In the genomic region with DNA sequence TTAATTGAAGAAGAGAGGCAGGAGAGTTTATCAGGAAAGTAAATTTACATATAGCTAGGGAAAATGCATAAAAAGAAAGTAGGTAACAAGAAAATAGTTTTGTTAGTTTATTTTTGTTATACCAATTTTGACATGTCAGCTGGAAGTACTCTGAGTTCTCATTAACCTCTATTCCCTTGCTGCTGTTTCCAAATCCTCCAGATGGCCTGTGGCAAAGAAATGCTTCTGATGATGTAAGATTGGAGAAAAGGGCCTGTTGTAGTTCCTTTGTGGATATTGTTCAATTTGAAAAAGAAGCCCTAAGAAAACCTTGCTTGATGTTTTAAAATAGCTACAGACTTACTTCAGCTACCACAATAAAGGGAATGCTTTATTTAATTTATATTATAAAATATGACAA, we compare ENCODE assay signal across 27 cellular contexts.
DNase-seq lines count a peak whose midpoint lies in the region; ATAC-seq lines count a peak whose summit lies in the region.
"Had no signal": no experiment of that assay in that cellular context is flagged by ENCODE, and none has a peak within 500 bp of the region (broad histone marks: within the 10 kb centered on the region; RNA-seq: fewer than 3 reads in every experiment).

No MANE protein-coding gene starts in this region.

- DNase-seq in NCI-H1694 treated with DMSO at 0.1 percent for 48 hours (lab: John Stamatoyannopoulos, UW): peak; percentile 1
- no peak for DNase-seq in NCI-H1694 (lab: John Stamatoyannopoulos, UW)
- peak; percentile 60 for DNase-seq in amniotic epithelial cell (ENCODE audit: low read depth)
- peak; percentile 43 for DNase-seq in foreskin melanocyte
- DNase-seq in mesenchymal stem cell: peak; percentile 57
- no peak for DNase-seq in activated CD4-positive, alpha-beta T cell treated with anti-CD3 and anti-CD28 coated beads, Interleukin-2, amount 50 U/mL, for 4 hours
- DNase-seq in CD1c-positive myeloid dendritic cell (ENCODE audit: extremely low spot score): no peak
- DNase-seq: activated CD4-positive, alpha-beta memory T cell treated with anti-CD3 and anti-CD28 coated beads for 36 hours; activated CD8-positive, alpha-beta memory T cell treated with anti-CD3 and anti-CD28 coated beads, Interleukin-2, amount 50 U/mL, for 4 hours; Calu3; central memory CD4-positive, alpha-beta T cell; HCEC 1CT; KBM-7; MG63; NCI-H1105 treated with DMSO at 0.1 percent for 48 hours; NCI-H2081; ovary; PC-9; retina; stimulated activated CD4-positive, alpha-beta T cell treated with anti-CD3 and anti-CD28 coated beads, Interleukin-1b, Interleukin-23, amount 100 ng/mL, for 48 hours; stomach; tibial artery had no signal

- H3K14ac ChIP-seq in mesenchymal stem cell (ENCODE audit: low read length in 2 of 2): no peak overlapping the region

- no peak overlapping the region for H2AK5ac ChIP-seq in mesenchymal stem cell (ENCODE audit: low read length, severe bottlenecking)

- H3K79me1 ChIP-seq in mesenchymal stem cell (replicated peaks; ENCODE audit: low read length, poor library complexity, severe bottlenecking): no peaks in the 10 kb centered on the region

- ATAC-seq in GM21723 (IDR thresholded peaks at IDR 0.05; ENCODE audit: unreplicated experiment): no peak

- H3K4me2 ChIP-seq in mesenchymal stem cell (ENCODE audit: low read length, poor library complexity, severe bottlenecking): no peak overlapping the region
- H3K4me2 ChIP-seq: PC-9, smooth muscle cell had no signal

- no peaks in the 10 kb centered on the region for H3K27me3 ChIP-seq in mesenchymal stem cell (ENCODE audit: control insufficient read depth in 1 of 2, insufficient read depth in 1 of 2, low read length in 2 of 2)
- H3K27me3 ChIP-seq: ascending aorta, MG63, ovary, SJSA1, stomach, tibial artery had no signal

- H3K4me3 ChIP-seq in mesenchymal stem cell (ENCODE audit: insufficient read depth in 1 of 2, low read depth in 1 of 2, low read length in 2 of 2): no peak overlapping the region
- H3K4me3 ChIP-seq: ascending aorta, MG63, ovary, PC-9, SJSA1, smooth muscle cell, stomach, tibial artery had no signal

- no peak overlapping the region for H2BK15ac ChIP-seq in mesenchymal stem cell (ENCODE audit: low read depth, poor library complexity, severe bottlenecking)

- no peak overlapping the region for H4K91ac ChIP-seq in mesenchymal stem cell (ENCODE audit: low read length)

- no peak overlapping the region for H2BK12ac ChIP-seq in mesenchymal stem cell (ENCODE audit: low read length in 2 of 2)

- H3K4ac ChIP-seq in mesenchymal stem cell (ENCODE audit: low read depth in 1 of 2, low read length in 2 of 2): no peak overlapping the region

- peaks cover 5% of the 10 kb centered on the region for H3K9me3 ChIP-seq in mesenchymal stem cell (ENCODE audit: control insufficient read depth, low read length)
- H3K9me3 ChIP-seq: ascending aorta, MG63, ovary, tibial artery had no signal

- H3K36me3 ChIP-seq in mesenchymal stem cell (ENCODE audit: control insufficient read depth in 1 of 2, insufficient read depth in 2 of 2, low read depth in 1 of 2, low read length in 2 of 2): no peaks in the 10 kb centered on the region
- H3K36me3 ChIP-seq: ascending aorta, MG63, ovary, SJSA1, stomach, tibial artery had no signal

- H2BK5ac ChIP-seq in mesenchymal stem cell (ENCODE audit: low read depth, low read length, poor library complexity, severe bottlenecking): no peak overlapping the region

- H3K9ac ChIP-seq in mesenchymal stem cell (ENCODE audit: low read length): no peak overlapping the region

- no peak overlapping the region for H2BK120ac ChIP-seq in mesenchymal stem cell (ENCODE audit: low read depth, low read length)

- no peak overlapping the region for H3K27ac ChIP-seq in mesenchymal stem cell (ENCODE audit: low read length, poor library complexity, severe bottlenecking)
- H3K27ac ChIP-seq: 22Rv1, ascending aorta, ovary, PC-9, SJSA1, stomach, tibial artery had no signal

- no peak overlapping the region for H4K8ac ChIP-seq in mesenchymal stem cell (ENCODE audit: low read length)

- no peak overlapping the region for H3K23ac ChIP-seq in mesenchymal stem cell (ENCODE audit: low read length in 2 of 2)

- no peaks in the 10 kb centered on the region for H3K4me1 ChIP-seq in mesenchymal stem cell (ENCODE audit: control insufficient read depth, insufficient read depth, low read depth, low read length)
- H3K4me1 ChIP-seq: ascending aorta, SJSA1, stomach, tibial artery had no signal

- no peak overlapping the region for H3K18ac ChIP-seq in mesenchymal stem cell (ENCODE audit: low read depth in 1 of 2, low read length in 2 of 2)

- no peak overlapping the region for H2AFZ ChIP-seq in mesenchymal stem cell (ENCODE audit: low read depth, low read length)
- H2AFZ ChIP-seq: PC-9 had no signal

Comparison
In these comparisons a context has a peak if more than half of its experiments do, and no peak if none do; other contexts are left out.
1. DNase-seq: peak in NCI-H1694 treated with DMSO at 0.1 percent for 48 hours (single experiment), amniotic epithelial cell (single experiment), foreskin melanocyte (single experiment) and mesenchymal stem cell (single experiment); none in NCI-H1694 (single experiment), activated CD4-positive, alpha-beta T cell treated with anti-CD3 and anti-CD28 coated beads, Interleukin-2, amount 50 U/mL, for 4 hours (0 of 2) and CD1c-positive myeloid dendritic cell (single experiment).